ENCODE assay signal across 28 cellular contexts in the genomic region with DNA sequence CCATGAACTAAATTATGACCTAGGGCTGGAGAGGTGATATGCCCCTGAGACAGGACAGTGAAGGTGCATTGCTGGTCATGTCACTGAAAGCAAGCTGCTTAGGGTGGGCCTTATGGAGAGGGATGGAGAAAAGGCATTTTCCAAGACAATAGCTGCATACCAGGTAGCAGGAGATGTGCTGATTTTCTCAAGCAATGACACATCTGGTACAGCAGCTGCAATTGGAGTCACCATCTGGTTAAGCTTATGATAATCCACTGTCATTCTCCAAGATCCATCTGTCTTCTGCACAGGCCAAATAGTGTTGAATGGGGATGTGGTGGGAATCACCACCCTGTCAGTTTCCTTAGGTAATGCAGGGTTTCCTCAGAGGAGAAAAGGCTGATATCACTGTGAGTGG. TPM values are rescaled to one million over a fixed set of nuclear protein-coding genes. Genes with fewer than 3 reads are reported as not detected.
A peak's percentile ranks its signal among the peaks of the same experiment; 100 is the strongest.
DNase-seq lines count a peak whose midpoint lies in the region; ATAC-seq and TF ChIP-seq lines count a peak whose summit lies in the region.
"Had no signal": no experiment of that assay in that cellular context is flagged by ENCODE, and none has a peak within 500 bp of the region (broad histone marks: within the 10 kb centered on the region; RNA-seq: fewer than 3 reads in every experiment).

No MANE protein-coding gene starts in this region.

- H3K9me3 Mint-ChIP-seq in WTC11 = peaks cover 17% of the 10 kb centered on the region
- peaks cover 6% of the 10 kb centered on the region for H3K9me3 Mint-ChIP-seq in natural killer cell treated with Interleukin-12 subunit alpha and Interleukin-12 subunit beta and Interleukin-15 and Interleukin-18, amount 100 ng/mL, for 72 hours

- H3K4me3 Mint-ChIP-seq in WTC11 = no peak overlapping the region
- no peak overlapping the region for H3K4me3 Mint-ChIP-seq in natural killer cell treated with Interleukin-12 subunit alpha and Interleukin-12 subunit beta and Interleukin-15 and Interleukin-18, amount 100 ng/mL, for 72 hours
- H3K4me3 Mint-ChIP-seq: activated naive CD4-positive, alpha-beta T cell treated with anti-CD3 and anti-CD28 coated beads, Interleukin-2, amount 50 U/mL, for 24 hours; activated T-helper 17 cell treated with anti-CD3 and anti-CD28 coated beads, Interleukin-2, amount 50 U/mL, for 72 hours had no signal

- no peaks in the 10 kb centered on the region for H3K36me3 ChIP-seq in adrenal gland (replicated peaks in 1 of 2)

- H3K27ac ChIP-seq in adrenal gland = no peak overlapping the region
- H3K27ac ChIP-seq: 22Rv1, HL-60, KMS-11, right atrium auricular region, SK-N-MC had no signal

- POLR2A ChIA-PET in WTC11 (lab: Charles Lee) = no interaction called here

- H3K27me3 Mint-ChIP-seq in WTC11 (ENCODE audit: low read depth) = no peaks in the 10 kb centered on the region
- H3K27me3 Mint-ChIP-seq in natural killer cell treated with Interleukin-12 subunit alpha and Interleukin-12 subunit beta and Interleukin-15 and Interleukin-18, amount 100 ng/mL, for 72 hours = no peaks in the 10 kb centered on the region
- H3K27me3 Mint-ChIP-seq: activated naive CD4-positive, alpha-beta T cell treated with anti-CD3 and anti-CD28 coated beads, Interleukin-2, amount 50 U/mL, for 24 hours; activated T-helper 17 cell treated with anti-CD3 and anti-CD28 coated beads, Interleukin-2, amount 50 U/mL, for 72 hours had no signal

- no peak for TF ChIP-seq CTCF in WTC11 (IDR thresholded peaks at IDR 0.05)
- TF ChIP-seq CTCF in adrenal gland (IDR thresholded peaks at IDR 0.05) = no peak

- DNase-seq in DMS 273 (lab: John Stamatoyannopoulos, UW; ENCODE audit: unreplicated experiment) = peak; percentile 73
- DNase-seq in DMS 273 treated with DMSO at 0.1 percent for 48 hours (lab: John Stamatoyannopoulos, UW) = no peak
- DNase-seq in NCI-H1694 treated with DMSO at 0.1 percent for 48 hours (lab: John Stamatoyannopoulos, UW) = peak; percentile 16
- no peak for DNase-seq in WTC11 (ENCODE audit: low spot score)
- no peak for DNase-seq in natural killer cell treated with Interleukin-12 subunit alpha and Interleukin-12 subunit beta and Interleukin-15 and Interleukin-18, amount 100 ng/mL, for 72 hours (ENCODE audit: low spot score)
- DNase-seq in SHP77 (lab: John Stamatoyannopoulos, UW) = no peak
- no peak for DNase-seq in adrenal gland
- DNase-seq: activated CD4-positive, alpha-beta T cell treated with anti-CD3 and anti-CD28 coated beads, Interleukin-2, amount 50 U/mL, for 48 hours; aorta; C1 segment of cervical spinal cord; effector CD4-positive, alpha-beta T cell; EL; MM.1S; NCI-H1105 treated with DMSO at 0.1 percent for 48 hours; NCI-H2029 treated with DMSO at 0.1 percent for 48 hours; NCI-H226; OCI-M1; posterior cingulate gyrus; stimulated activated naive CD8-positive, alpha-beta T cell treated with anti-CD3 and anti-CD28 coated beads, Interleukin-15, Interleukin-2, amounts not matched to agents 100 U/mL and 50 U/mL, for 24 hours had no signal

- CTCF ChIA-PET in WTC11 (lab: Charles Lee) = no interaction called here

- no peak for TF ChIP-seq POLR2A in adrenal gland (IDR thresholded peaks at IDR 0.05)

- intact Hi-C loops in adrenal gland (cut with DNase I) = no loop called here

- H3K27ac Mint-ChIP-seq in WTC11 = peak overlapping the region; percentile 7; the same call in 1 of the 2 replicates
- H3K27ac Mint-ChIP-seq in natural killer cell treated with Interleukin-12 subunit alpha and Interleukin-12 subunit beta and Interleukin-15 and Interleukin-18, amount 100 ng/mL, for 72 hours = peak overlapping the region; percentile 26 to 73
- H3K27ac Mint-ChIP-seq: activated naive CD4-positive, alpha-beta T cell treated with anti-CD3 and anti-CD28 coated beads, Interleukin-2, amount 50 U/mL, for 24 hours; activated T-helper 17 cell treated with anti-CD3 and anti-CD28 coated beads, Interleukin-2, amount 50 U/mL, for 72 hours had no signal

- H3K4me3 ChIP-seq in adrenal gland = no peak overlapping the region
- H3K4me3 ChIP-seq: right atrium auricular region, SK-N-MC, smooth muscle cell had no signal

- no peaks in the 10 kb centered on the region for H3K9me3 ChIP-seq in adrenal gland (replicated peaks in 1 of 3)

- ATAC-seq in WTC11 (no peak), GM21723 (IDR thresholded peaks at IDR 0.05; ENCODE audit: unreplicated experiment) (no peak)
- no peak for ATAC-seq in natural killer cell treated with Interleukin-12 subunit alpha and Interleukin-12 subunit beta and Interleukin-15 and Interleukin-18, amount 100 ng/mL, for 72 hours
- ATAC-seq: activated T-helper 17 cell treated with anti-CD3 and anti-CD28 coated beads, Interleukin-2, amount 50 U/mL, for 72 hours; stimulated activated naive CD8-positive, alpha-beta T cell treated with anti-CD3 and anti-CD28 coated beads, Interleukin-15, Interleukin-2, amounts not matched to agents 100 U/mL and 50 U/mL, for 24 hours had no signal

- no peaks in the 10 kb centered on the region for H3K27me3 ChIP-seq in adrenal gland
- H3K27me3 ChIP-seq: right atrium auricular region had no signal

- H3K4me1 Mint-ChIP-seq in WTC11 = peaks cover 17% of the 10 kb centered on the region
- peaks cover 8% of the 10 kb centered on the region in 2 donors for H3K4me1 Mint-ChIP-seq in natural killer cell treated with Interleukin-12 subunit alpha and Interleukin-12 subunit beta and Interleukin-15 and Interleukin-18, amount 100 ng/mL, for 72 hours (ENCODE audit: low read depth in 2 of 2)

- no peaks in the 10 kb centered on the region for H3K4me1 ChIP-seq in adrenal gland (replicated peaks in 1 of 2)
- H3K4me1 ChIP-seq: right atrium auricular region had no signal

- peaks cover 19% of the 10 kb centered on the region for H3K36me3 Mint-ChIP-seq in WTC11
- peaks cover 15% of the 10 kb centered on the region for H3K36me3 Mint-ChIP-seq in natural killer cell treated with Interleukin-12 subunit alpha and Interleukin-12 subunit beta and Interleukin-15 and Interleukin-18, amount 100 ng/mL, for 72 hours

TF ChIP-seq in WTC11, 78 proteins besides CTCF, POLR2A, EP300 and RAD21:
- TF ChIP-seq PRRX2 (CRISPR knock-in tag; IDR thresholded peaks at IDR 0.05) (no peak), NR1H2 (CRISPR knock-in tag; IDR thresholded peaks at IDR 0.05) (no peak), ZNF263 (CRISPR knock-in tag; IDR thresholded peaks at IDR 0.05; ENCODE audit: low read depth) (no peak), NR3C1 (CRISPR knock-in tag; conservative IDR thresholded peaks at IDR 0.05; ENCODE audit: low read depth) (no peak), MXD4 (CRISPR knock-in tag; IDR thresholded peaks at IDR 0.05; ENCODE audit: borderline replicate concordance) (no peak), NFYB (CRISPR knock-in tag; conservative IDR thresholded peaks at IDR 0.05; ENCODE audit: low read depth) (no peak)
- TF ChIP-seq, protein P1, sequence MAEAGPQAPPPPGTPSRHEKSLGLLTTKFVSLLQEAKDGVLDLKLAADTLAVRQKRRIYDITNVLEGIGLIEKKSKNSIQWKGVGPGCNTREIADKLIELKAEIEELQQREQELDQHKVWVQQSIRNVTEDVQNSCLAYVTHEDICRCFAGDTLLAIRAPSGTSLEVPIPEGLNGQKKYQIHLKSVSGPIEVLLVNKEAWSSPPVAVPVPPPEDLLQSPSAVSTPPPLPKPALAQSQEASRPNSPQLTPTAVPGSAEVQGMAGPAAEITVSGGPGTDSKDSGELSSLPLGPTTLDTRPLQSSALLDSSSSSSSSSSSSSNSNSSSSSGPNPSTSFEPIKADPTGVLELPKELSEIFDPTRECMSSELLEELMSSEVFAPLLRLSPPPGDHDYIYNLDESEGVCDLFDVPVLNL (CRISPR knock-in tag; IDR thresholded peaks at IDR 0.05; ENCODE audit: borderline replicate concordance, low read depth) = no peak
- TF ChIP-seq, protein P2, sequence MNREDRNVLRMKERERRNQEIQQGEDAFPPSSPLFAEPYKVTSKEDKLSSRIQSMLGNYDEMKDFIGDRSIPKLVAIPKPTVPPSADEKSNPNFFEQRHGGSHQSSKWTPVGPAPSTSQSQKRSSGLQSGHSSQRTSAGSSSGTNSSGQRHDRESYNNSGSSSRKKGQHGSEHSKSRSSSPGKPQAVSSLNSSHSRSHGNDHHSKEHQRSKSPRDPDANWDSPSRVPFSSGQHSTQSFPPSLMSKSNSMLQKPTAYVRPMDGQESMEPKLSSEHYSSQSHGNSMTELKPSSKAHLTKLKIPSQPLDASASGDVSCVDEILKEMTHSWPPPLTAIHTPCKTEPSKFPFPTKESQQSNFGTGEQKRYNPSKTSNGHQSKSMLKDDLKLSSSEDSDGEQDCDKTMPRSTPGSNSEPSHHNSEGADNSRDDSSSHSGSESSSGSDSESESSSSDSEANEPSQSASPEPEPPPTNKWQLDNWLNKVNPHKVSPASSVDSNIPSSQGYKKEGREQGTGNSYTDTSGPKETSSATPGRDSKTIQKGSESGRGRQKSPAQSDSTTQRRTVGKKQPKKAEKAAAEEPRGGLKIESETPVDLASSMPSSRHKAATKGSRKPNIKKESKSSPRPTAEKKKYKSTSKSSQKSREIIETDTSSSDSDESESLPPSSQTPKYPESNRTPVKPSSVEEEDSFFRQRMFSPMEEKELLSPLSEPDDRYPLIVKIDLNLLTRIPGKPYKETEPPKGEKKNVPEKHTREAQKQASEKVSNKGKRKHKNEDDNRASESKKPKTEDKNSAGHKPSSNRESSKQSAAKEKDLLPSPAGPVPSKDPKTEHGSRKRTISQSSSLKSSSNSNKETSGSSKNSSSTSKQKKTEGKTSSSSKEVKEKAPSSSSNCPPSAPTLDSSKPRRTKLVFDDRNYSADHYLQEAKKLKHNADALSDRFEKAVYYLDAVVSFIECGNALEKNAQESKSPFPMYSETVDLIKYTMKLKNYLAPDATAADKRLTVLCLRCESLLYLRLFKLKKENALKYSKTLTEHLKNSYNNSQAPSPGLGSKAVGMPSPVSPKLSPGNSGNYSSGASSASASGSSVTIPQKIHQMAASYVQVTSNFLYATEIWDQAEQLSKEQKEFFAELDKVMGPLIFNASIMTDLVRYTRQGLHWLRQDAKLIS (CRISPR knock-in tag; IDR thresholded peaks at IDR 0.05; ENCODE audit: borderline replicate concordance) = no peak

RNA-seq across cellular contexts. Expression of a gene that starts 54.6 kb away (rescaled TPM):
- total RNA-seq in WTC11 (2021) (72.4 to 82.8 TPM (median 73.4 TPM) in 3 replicates), adrenal gland (10 to 100 TPM; 14.3 to 35.5 (median 27.0) TPM)
- 10 to 100 TPM; 45.0 to 51.0 TPM for total RNA-seq in natural killer cell treated with Interleukin-12 subunit alpha and Interleukin-12 subunit beta and Interleukin-15 and Interleukin-18, amount 100 ng/mL, for 72 hours
- polyA plus RNA-seq in adrenal gland = 10 to 100 TPM; 13.5 to 36.0 (median 15.7) TPM

Comparison
In these comparisons a context has a peak if more than half of its experiments do, and no peak if none do; other contexts are left out.
1. DNase-seq: peak in DMS 273 (single experiment) and NCI-H1694 treated with DMSO at 0.1 percent for 48 hours (single experiment); none in DMS 273 treated with DMSO at 0.1 percent for 48 hours (single experiment), WTC11 (single experiment), natural killer cell treated with Interleukin-12 subunit alpha and Interleukin-12 subunit beta and Interleukin-15 and Interleukin-18, amount 100 ng/mL, for 72 hours (single experiment), SHP77 (0 of 2) and adrenal gland (0 of 7).